In genomic region chr1:205700865-205701401, GRCh38 we compare ENCODE assay signal across 15 cellular contexts.
A peak's percentile ranks its signal among the peaks of the same experiment; 100 is the strongest.
DNase-seq lines count a peak whose midpoint lies in the region; ATAC-seq and TF ChIP-seq lines count a peak whose summit lies in the region.
"Had no signal": no experiment of that assay in that cellular context is flagged by ENCODE, and none has a peak within 500 bp of the region (broad histone marks: within the 10 kb centered on the region; RNA-seq: fewer than 3 reads in every experiment).

No MANE protein-coding gene starts in this region.

- no peak for DNase-seq in DND-41
- DNase-seq in NT2/D1 (ENCODE audit: low read depth, low spot score): no peak
- peak; percentile 56 for DNase-seq in fibroblast of pulmonary artery (ENCODE audit: low read depth)
- no peak for DNase-seq in inferior parietal cortex (ENCODE audit: extremely low spot score)
- no peak for DNase-seq in SHP77 (lab: John Stamatoyannopoulos, UW)
- DNase-seq in NCI-H1105 (lab: John Stamatoyannopoulos, UW): no peak
- DNase-seq: activated B cell treated with CpG ODN at 0.5 μM for 24 hours; activated naive CD4-positive, alpha-beta T cell; CD4-positive, alpha-beta T cell; immature natural killer cell; NCI-H2029 treated with DMSO at 0.1 percent for 48 hours; Peyer's patch had no signal

- no peaks in the 10 kb centered on the region for H3K27me3 ChIP-seq in DND-41 (ENCODE audit: insufficient read depth, low read length, poor library complexity)
- H3K27me3 ChIP-seq in NT2/D1 (ENCODE audit: insufficient read depth, insufficient read length): no peaks in the 10 kb centered on the region
- H3K27me3 ChIP-seq: pancreas, Peyer's patch had no signal

- peak overlapping the region in 1 of 3 experiments; percentile 23 for H3K4me3 Mint-ChIP-seq in nephron
- no peak overlapping the region for H3K4me3 Mint-ChIP-seq in stimulated activated memory B cell treated with anti-CD40 and anti-IgM and Interleukin-4, amounts not matched to agents 10 μg/mL and 1 μg/mL and 100 μg/mL, for 72 hours
- H3K4me3 Mint-ChIP-seq: activated B cell treated with CpG ODN at 0.5 μM for 24 hours; CD4-positive, alpha-beta T cell; immature natural killer cell had no signal

- TF ChIP-seq CTCF in DND-41 (IDR thresholded peaks at IDR 0.05; ENCODE audit: borderline replicate concordance, extremely low read depth, low read length, poor library complexity, severe bottlenecking): no peak
- TF ChIP-seq CTCF in fibroblast of pulmonary artery (IDR thresholded peaks at IDR 0.05; ENCODE audit: low read length, missing control alignments): no peak
- TF ChIP-seq CTCF in nephron (IDR thresholded peaks at IDR 0.05; ENCODE audit: unreplicated experiment in 3 of 3): no peak

- H3K9me3 ChIP-seq in DND-41 (ENCODE audit: insufficient read depth, low read length, severe bottlenecking) (no peaks in the 10 kb centered on the region), NT2/D1 (ENCODE audit: insufficient read depth, low read length) (no peaks in the 10 kb centered on the region)
- H3K9me3 ChIP-seq: pancreas, Peyer's patch had no signal

- peaks cover 56% of the 10 kb centered on the region for H3K4me1 Mint-ChIP-seq in nephron
- H3K4me1 Mint-ChIP-seq in stimulated activated memory B cell treated with anti-CD40 and anti-IgM and Interleukin-4, amounts not matched to agents 10 μg/mL and 1 μg/mL and 100 μg/mL, for 72 hours: peaks cover 23% of the 10 kb centered on the region
- H3K4me1 Mint-ChIP-seq: immature natural killer cell had no signal

- no peak overlapping the region for H2AFZ ChIP-seq in DND-41 (ENCODE audit: low read depth, low read length)

- no peak overlapping the region for H3K4me2 ChIP-seq in DND-41 (ENCODE audit: insufficient read depth, low read length)

- ATAC-seq in DND-41 (ENCODE audit: insufficient read depth, low read depth): peak; percentile 53; the same call in 2 of the 3 replicates
- no peak for ATAC-seq in stimulated activated memory B cell treated with anti-CD40 and anti-IgM and Interleukin-4, amounts not matched to agents 10 μg/mL and 1 μg/mL and 100 μg/mL, for 72 hours

- H3K4me3 ChIP-seq in DND-41 (ENCODE audit: low read depth in 1 of 2, low read length in 2 of 2): no peak overlapping the region
- H3K4me3 ChIP-seq in NT2/D1 (ENCODE audit: insufficient read length, low read depth): no peak overlapping the region
- no peak overlapping the region for H3K4me3 ChIP-seq in fibroblast of pulmonary artery (replicated peaks; ENCODE audit: low read depth, low read length)
- H3K4me3 ChIP-seq: pancreas, Peyer's patch had no signal

- peak overlapping the region; percentile 82 to 92 (median 89) for H3K27ac Mint-ChIP-seq in nephron
- H3K27ac Mint-ChIP-seq in stimulated activated memory B cell treated with anti-CD40 and anti-IgM and Interleukin-4, amounts not matched to agents 10 μg/mL and 1 μg/mL and 100 μg/mL, for 72 hours: no peak overlapping the region
- H3K27ac Mint-ChIP-seq: activated B cell treated with CpG ODN at 0.5 μM for 24 hours; CD4-positive, alpha-beta T cell; immature natural killer cell had no signal

- no peaks in the 10 kb centered on the region for H3K4me1 ChIP-seq in DND-41 (ENCODE audit: insufficient read depth, low read length)
- peaks cover 18% of the 10 kb centered on the region for H3K4me1 ChIP-seq in NT2/D1 (ENCODE audit: insufficient read depth, insufficient read length)
- H3K4me1 ChIP-seq: pancreas, Peyer's patch had no signal

- H3K79me2 ChIP-seq in DND-41 (ENCODE audit: insufficient read depth, low read length): no peaks in the 10 kb centered on the region

- H3K27me3 Mint-ChIP-seq in nephron (ENCODE audit: low read depth): peaks cover 3% of the 10 kb centered on the region
- H3K27me3 Mint-ChIP-seq in stimulated activated memory B cell treated with anti-CD40 and anti-IgM and Interleukin-4, amounts not matched to agents 10 μg/mL and 1 μg/mL and 100 μg/mL, for 72 hours: peaks cover 11% of the 10 kb centered on the region

- H3K36me3 ChIP-seq in DND-41 (ENCODE audit: insufficient read depth, low read length): peaks cover 7% of the 10 kb centered on the region
- H3K36me3 ChIP-seq in NT2/D1 (ENCODE audit: insufficient read depth, insufficient read length, low read length): peaks cover 19% of the 10 kb centered on the region
- H3K36me3 ChIP-seq: pancreas, Peyer's patch had no signal

- no peaks in the 10 kb centered on the region for H3K9me3 Mint-ChIP-seq in nephron
- H3K9me3 Mint-ChIP-seq in stimulated activated memory B cell treated with anti-CD40 and anti-IgM and Interleukin-4, amounts not matched to agents 10 μg/mL and 1 μg/mL and 100 μg/mL, for 72 hours: no peaks in the 10 kb centered on the region
- H3K9me3 Mint-ChIP-seq: activated B cell treated with CpG ODN at 0.5 μM for 24 hours; CD4-positive, alpha-beta T cell; immature natural killer cell had no signal

- H3K9ac ChIP-seq in DND-41 (ENCODE audit: low read depth, low read length): no peak overlapping the region
- H3K9ac ChIP-seq in NT2/D1 (ENCODE audit: insufficient read length, low read depth): peak overlapping the region; percentile 26

- no peak overlapping the region for H3K27ac ChIP-seq in DND-41 (ENCODE audit: low read length)
- H3K27ac ChIP-seq: pancreas, Peyer's patch had no signal

- no peaks in the 10 kb centered on the region for H3K36me3 Mint-ChIP-seq in nephron (ENCODE audit: low read depth)
- peaks cover 30% of the 10 kb centered on the region for H3K36me3 Mint-ChIP-seq in stimulated activated memory B cell treated with anti-CD40 and anti-IgM and Interleukin-4, amounts not matched to agents 10 μg/mL and 1 μg/mL and 100 μg/mL, for 72 hours

- no peaks in the 10 kb centered on the region; the same call in 1 of the 2 replicates for H4K20me1 ChIP-seq in DND-41 (ENCODE audit: insufficient read depth, low read length)
